In the genomic region with DNA sequence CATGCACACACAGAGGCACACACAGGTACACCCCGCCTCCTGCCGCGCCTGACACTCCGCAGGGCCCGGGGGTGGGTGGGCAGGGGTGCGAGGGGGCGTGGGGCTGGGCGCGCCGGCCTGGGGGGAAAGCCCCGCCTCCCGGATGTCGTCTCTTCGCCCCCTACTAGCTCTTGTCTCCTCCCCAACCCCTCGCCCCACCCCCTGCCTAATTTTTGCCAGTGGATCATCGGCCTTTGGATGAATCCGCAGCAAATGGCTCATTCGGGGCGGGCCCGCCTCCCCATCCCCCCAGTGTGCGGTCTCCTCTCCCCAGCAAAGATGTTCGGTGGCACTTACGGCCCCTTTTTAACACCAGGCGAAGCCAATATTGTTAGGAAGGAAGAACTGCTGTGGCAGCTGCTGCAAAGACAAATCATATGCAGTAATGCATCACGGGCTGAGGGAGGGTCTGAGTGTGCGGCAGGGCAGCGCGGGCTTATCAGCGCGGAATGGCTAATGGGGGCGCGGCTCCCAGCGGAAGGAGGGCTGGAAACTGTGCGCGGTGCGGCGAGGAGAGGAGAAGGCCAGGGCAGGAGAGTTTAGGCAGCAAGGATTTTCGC, we compare ENCODE assay signal across 10 cellular contexts. TPM values are rescaled to one million over a fixed set of nuclear protein-coding genes. Genes with fewer than 3 reads are reported as not detected.
DNase-seq lines count a peak whose midpoint lies in the region; ATAC-seq and TF ChIP-seq lines count a peak whose summit lies in the region.
"Had no signal": no experiment of that assay in that cellular context is flagged by ENCODE, and none has a peak within 500 bp of the region (broad histone marks: within the 10 kb centered on the region; RNA-seq: fewer than 3 reads in every experiment).

No MANE protein-coding gene starts in this region.

- ATAC-seq in central memory CD8-positive, alpha-beta T cell (replicated peaks; ENCODE audit: extremely low read depth, poor library complexity, severe bottlenecking) = no peak
- no peak for ATAC-seq in GM21515 (IDR thresholded peaks at IDR 0.05; ENCODE audit: unreplicated experiment)

- peak overlapping the region; percentile 82 for H3K56ac ChIP-seq in mesendoderm (ENCODE audit: low read length)

- 54% methylated on average over 9 of the region's 38 CpGs for WGBS in mammary epithelial cell (ENCODE audit: low coverage, missing lambda C conversion rate)
- WGBS in mesendoderm (ENCODE audit: extremely low coverage, insufficient coverage, low lambda C conversion rate) = no CpG with 5 or more reads among the region's 38 CpGs
- 4% methylated on average over 38 of the region's 38 CpGs for WGBS in thymus

- no peak overlapping the region for H3K27ac Mint-ChIP-seq in central memory CD8-positive, alpha-beta T cell (ENCODE audit: low read depth)

- no peak overlapping the region for H4K8ac ChIP-seq in mesendoderm (ENCODE audit: low read depth, low read length)

- H3K4me2 ChIP-seq in mammary epithelial cell (ENCODE audit: insufficient read depth, low read depth, low read length) (no peak overlapping the region), mesendoderm (ENCODE audit: low read length) (peak overlapping the region; percentile 60)
- H3K4me2 ChIP-seq: BLaER1 treated with 17β-estradiol and CSF1 and Interleukin-3, amounts not matched to agents 10 nM and 100 nM had no signal

- H3K79me1 ChIP-seq in mesendoderm (ENCODE audit: low read length) = no peaks in the 10 kb centered on the region

- peaks cover 12% of the 10 kb centered on the region for H3K4me1 Mint-ChIP-seq in central memory CD8-positive, alpha-beta T cell

- H3K36me3 Mint-ChIP-seq in central memory CD8-positive, alpha-beta T cell (ENCODE audit: insufficient read depth) = peaks cover 2% of the 10 kb centered on the region

- peaks cover 86% of the 10 kb centered on the region for H3K27me3 Mint-ChIP-seq in central memory CD8-positive, alpha-beta T cell

- in situ Hi-C loops in mammary epithelial cell (cut with MboI; ENCODE audit: low sequenced_read_pairs in 2 of 2) = loop anchor here in 1 of 2 donors (25.0 kb wide), 2 partner anchors 255 to 370 kb away; no protein-coding TSS in a partner anchor

- H3K36me3 ChIP-seq in breast epithelium = no peaks in the 10 kb centered on the region
- H3K36me3 ChIP-seq in mammary epithelial cell (ENCODE audit: insufficient read depth, low read length) = no peaks in the 10 kb centered on the region
- H3K36me3 ChIP-seq in mesendoderm (ENCODE audit: control insufficient read depth, insufficient read depth, low read length) = no peaks in the 10 kb centered on the region
- H3K36me3 ChIP-seq in thymus (ENCODE audit: control insufficient read depth, insufficient read depth) = no peaks in the 10 kb centered on the region
- H3K36me3 ChIP-seq: BLaER1 treated with 17β-estradiol and CSF1 and Interleukin-3, amounts not matched to agents 10 nM and 100 nM had no signal

- CTCF ChIA-PET in mammary epithelial cell (lab: Charles Lee; ENCODE audit: low non-redundant PET) = no interaction called here

- no peak overlapping the region for H2AFZ ChIP-seq in mammary epithelial cell (ENCODE audit: low read depth, low read length)

- no TSS peak for BruUV-seq in mammary epithelial cell (replicated peaks; lab: Mats Ljungman, UMichigan)

- H2BK5ac ChIP-seq in mesendoderm (ENCODE audit: low read length) = peak overlapping the region; percentile 17

- no peaks in the 10 kb centered on the region for H3K79me2 ChIP-seq in mammary epithelial cell (ENCODE audit: insufficient read depth, low read length)
- no peaks in the 10 kb centered on the region for H3K79me2 ChIP-seq in mesendoderm (ENCODE audit: control insufficient read depth, insufficient read depth, low read length)

- H3K27me3 ChIP-seq in breast epithelium = peaks cover 0 to 7% of the 10 kb centered on the region in 2 donors
- peaks cover 2% of the 10 kb centered on the region for H3K27me3 ChIP-seq in mammary epithelial cell (ENCODE audit: insufficient read depth, low read length)
- no peaks in the 10 kb centered on the region for H3K27me3 ChIP-seq in mesendoderm (ENCODE audit: insufficient read depth, low read length, poor library complexity)
- H3K27me3 ChIP-seq in thymus (ENCODE audit: control insufficient read depth, insufficient read depth) = peaks cover 17% of the 10 kb centered on the region

- H3K4me3 Mint-ChIP-seq in central memory CD8-positive, alpha-beta T cell = peak overlapping the region; percentile 9

- no peak overlapping the region for H3K18ac ChIP-seq in mesendoderm (ENCODE audit: low read length)

- no peak overlapping the region for H2BK15ac ChIP-seq in mesendoderm (replicated peaks; ENCODE audit: low read depth)

- H2AK5ac ChIP-seq in mesendoderm (ENCODE audit: low read length) = no peak overlapping the region

- peak overlapping the region; percentile 67 for H3K23ac ChIP-seq in mesendoderm (ENCODE audit: low read length)

- H4K20me1 ChIP-seq in mammary epithelial cell (ENCODE audit: insufficient read depth, low read length) = no peaks in the 10 kb centered on the region

- no peak for TF ChIP-seq POLR2A in breast epithelium (IDR thresholded peaks at IDR 0.05)

- no peaks in the 10 kb centered on the region for H3K9me3 ChIP-seq in breast epithelium
- H3K9me3 ChIP-seq in mammary epithelial cell (replicated peaks; ENCODE audit: insufficient read depth, low read length) = no peaks in the 10 kb centered on the region
- H3K9me3 ChIP-seq in thymus (ENCODE audit: control insufficient read depth) = no peaks in the 10 kb centered on the region
- H3K9me3 ChIP-seq: BLaER1 treated with 17β-estradiol and CSF1 and Interleukin-3, amounts not matched to agents 10 nM and 100 nM had no signal

- intact Hi-C loops in breast epithelium (cut with DNase I; ENCODE audit: low total_unique reads) (no loop called here), mammary epithelial cell (cut with micrococcal nuclease) (no loop called here)

- no peak for DNase-seq in breast epithelium (ENCODE audit: low spot score in 2 of 2)
- no peak for DNase-seq in mammary epithelial cell
- DNase-seq in central memory CD8-positive, alpha-beta T cell (ENCODE audit: low spot score in 2 of 2) = no peak
- DNase-seq in mesendoderm = peak; percentile 81
- DNase-seq in NCI-H128 (lab: John Stamatoyannopoulos, UW; ENCODE audit: unreplicated experiment) = no peak
- DNase-seq in germinal center (ENCODE audit: low spot score) = no peak

- H3K27ac ChIP-seq in breast epithelium (peak overlapping the region; percentile 67 to 72), mammary epithelial cell (ENCODE audit: insufficient read depth, low read depth, low read length) (no peak overlapping the region), mesendoderm (ENCODE audit: low read depth, low read length) (no peak overlapping the region), thymus (ENCODE audit: low read depth) (no peak overlapping the region)
- H3K27ac ChIP-seq: BLaER1 treated with 17β-estradiol and CSF1 and Interleukin-3, amounts not matched to agents 10 nM and 100 nM had no signal

- H3K4me3 ChIP-seq in breast epithelium (peak overlapping the region; percentile 16 to 55 (median 35)), mammary epithelial cell (replicated peaks in 1 of 3; ENCODE audit: insufficient read depth in 1 of 3, low read depth in 2 of 3, low read length in 3 of 3) (no peak overlapping the region), mesendoderm (ENCODE audit: low read length) (peak overlapping the region; percentile 10), thymus (ENCODE audit: low read length) (peak overlapping the region; percentile 21)
- H3K4me3 ChIP-seq: BLaER1 treated with 17β-estradiol and CSF1 and Interleukin-3, amounts not matched to agents 10 nM and 100 nM; lung had no signal

- H3K4me1 ChIP-seq in breast epithelium (no peaks in the 10 kb centered on the region), mammary epithelial cell (ENCODE audit: insufficient read depth, low read length) (peaks cover 10% of the 10 kb centered on the region), mesendoderm (ENCODE audit: control insufficient read depth, low read depth, low read length) (peaks cover 3% of the 10 kb centered on the region), thymus (ENCODE audit: control insufficient read depth, insufficient read depth, low read length) (no peaks in the 10 kb centered on the region)

- TF ChIP-seq CTCF in breast epithelium (IDR thresholded peaks at IDR 0.05) = no peak
- no peak for TF ChIP-seq CTCF in mammary epithelial cell (conservative IDR thresholded peaks at IDR 0.05 in 1 of 2, IDR thresholded peaks at IDR 0.05 in 1 of 2; ENCODE audit: extremely low read depth in 1 of 2, insufficient read depth in 1 of 2, low read depth in 1 of 2, low read length in 2 of 2)

- dilution Hi-C loops in mammary epithelial cell (cut with HindIII; ENCODE audit: low sequenced_read_pairs) = no loop called here

- no peak overlapping the region for H3K4ac ChIP-seq in mesendoderm (ENCODE audit: low read depth, low read length)

- no peak overlapping the region for H3K9ac ChIP-seq in mammary epithelial cell (ENCODE audit: insufficient read depth, low read length)
- peak overlapping the region; percentile 63 for H3K9ac ChIP-seq in mesendoderm (ENCODE audit: low read length)
- H3K9ac ChIP-seq: BLaER1 treated with 17β-estradiol and CSF1 and Interleukin-3, amounts not matched to agents 10 nM and 100 nM had no signal

- no peaks in the 10 kb centered on the region for H3K9me3 Mint-ChIP-seq in central memory CD8-positive, alpha-beta T cell

- no peak overlapping the region for H4K5ac ChIP-seq in mesendoderm (ENCODE audit: low read length)

- H2BK120ac ChIP-seq in mesendoderm (ENCODE audit: low read depth, low read length) = no peak overlapping the region

RNA-seq across cellular contexts. Expression of a gene that starts 13.4 kb away (rescaled TPM):
- total RNA-seq in breast epithelium (1 to 10 TPM; 2.6 to 6.6 (median 4.5) TPM), mammary epithelial cell (100 to 1,000 TPM in 1 of 2 donors, 10 to 100 TPM in 1; 60.8 to 162 TPM)
- polyA plus RNA-seq in mammary epithelial cell (103 TPM), thymus (11.7 TPM)
- 278 TPM for polyA minus RNA-seq in mammary epithelial cell
- 30.2 TPM for polyA plus RNA-seq in mesendoderm (2013, experiment 1 of 2)
- polyA plus RNA-seq in mesendoderm (2013, experiment 2 of 2) = 30.5 TPM

Comparison
In these comparisons a context has a peak if more than half of its experiments do, and no peak if none do; other contexts are left out.
1. H3K27ac ChIP-seq: peak in breast epithelium (2 of 2); none in mammary epithelial cell (single experiment), mesendoderm (single experiment) and thymus (single experiment).
2. H3K4me3 ChIP-seq: peak in breast epithelium (3 of 3), mesendoderm (single experiment) and thymus (single experiment); none in mammary epithelial cell (0 of 3).
3. RNA of a gene that starts 13.4 kb away (total RNA-seq): 60.8 to 162 TPM in mammary epithelial cell; 2.6 to 6.6 TPM in breast epithelium; every median in the first group is over 4 times any median in the second.